9 cellular contexts compared by ENCODE assay signal in the genomic region with DNA sequence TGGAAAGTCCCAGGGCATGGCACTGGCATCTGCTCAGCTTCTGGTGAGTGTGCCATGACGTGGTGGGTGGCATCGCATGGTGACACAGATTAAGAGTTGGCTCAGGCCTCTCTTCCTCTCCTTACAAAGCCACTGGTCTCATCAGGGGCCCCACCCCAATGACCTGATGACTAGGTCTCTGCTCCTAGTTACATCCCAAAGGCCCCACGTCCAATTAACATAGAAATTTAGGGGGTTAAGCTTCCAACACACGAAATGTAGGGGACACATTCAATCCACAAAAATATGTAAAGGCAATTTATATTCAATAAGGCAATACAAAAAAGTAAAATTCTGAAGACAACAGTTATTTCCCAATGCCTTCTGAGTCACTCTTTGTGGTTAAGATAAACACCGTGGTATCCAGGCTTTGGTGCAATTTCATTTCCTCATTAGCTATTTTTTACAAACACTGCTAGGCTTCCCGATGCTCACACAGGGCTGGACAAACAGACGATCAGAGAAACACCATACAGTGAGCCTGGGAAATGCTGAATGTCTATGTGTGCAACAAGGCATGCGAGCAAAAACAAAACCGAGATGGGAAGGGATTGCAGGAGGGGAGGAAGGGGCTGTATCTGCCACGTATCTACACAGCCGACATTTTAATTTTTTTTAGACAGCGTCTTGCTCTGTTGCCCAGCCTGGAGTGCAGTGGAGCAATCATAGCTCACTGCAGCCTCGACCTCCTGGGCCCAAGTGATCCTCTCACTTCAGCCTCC.
DNase-seq lines count a peak whose midpoint lies in the region; ATAC-seq, FAIRE-seq and TF ChIP-seq lines count a peak whose summit lies in the region.
"Had no signal": no experiment of that assay in that cellular context is flagged by ENCODE, and none has a peak within 500 bp of the region (broad histone marks: within the 10 kb centered on the region; RNA-seq: fewer than 3 reads in every experiment).

No MANE protein-coding gene starts in this region.

- H4K12ac ChIP-seq in trophoblast cell (ENCODE audit: low read depth, low read length), result no peak overlapping the region

- peaks cover 2% of the 10 kb centered on the region for H3K79me1 ChIP-seq in trophoblast cell (ENCODE audit: low read length)

- H3K23ac ChIP-seq in trophoblast cell (ENCODE audit: low read length), result no peak overlapping the region

- in situ Hi-C loops in HAP-1 (cut with MboI; ENCODE audit: low sequenced_read_pairs), result no loop called here

- ATAC-seq in GM18907 (IDR thresholded peaks at IDR 0.05; ENCODE audit: unreplicated experiment), result peak; percentile 43

- H2BK5ac ChIP-seq in trophoblast cell (ENCODE audit: low read depth, low read length, poor library complexity), result no peak overlapping the region

- no peak overlapping the region for H2AK5ac ChIP-seq in trophoblast cell (ENCODE audit: low read length)

- no peak overlapping the region for H3K4me2 ChIP-seq in endothelial cell of umbilical vein (ENCODE audit: insufficient read depth, low read length)
- H3K4me2 ChIP-seq in trophoblast cell (ENCODE audit: low read length), result no peak overlapping the region

- H3K9ac ChIP-seq in endothelial cell of umbilical vein (replicated peaks; ENCODE audit: extremely low read depth, insufficient read depth, low read length) (no peak overlapping the region), trophoblast cell (ENCODE audit: low read length) (no peak overlapping the region)

- POLR2A ChIA-PET in endothelial cell of umbilical vein (lab: Charles Lee), result no interaction called here

- no peak overlapping the region for H4K8ac ChIP-seq in trophoblast cell (ENCODE audit: low read depth, low read length)

- CTCF ChIA-PET in endothelial cell of umbilical vein (lab: Charles Lee), result interaction anchor here (0.8 to 3.7 kb wide), 4 partner anchors 10 to 262 kb away, joined by 3 to 31 read pairs (median 6); no protein-coding TSS in a partner anchor

- BruUV-seq in endothelial cell of umbilical vein (replicated peaks; lab: Mats Ljungman, UMichigan), result no TSS peak

- H2AFZ ChIP-seq in endothelial cell of umbilical vein (ENCODE audit: low read depth, low read length), result no peak overlapping the region
- no peak overlapping the region for H2AFZ ChIP-seq in trophoblast cell (ENCODE audit: insufficient read depth, low read length, poor library complexity)

- H3K9me3 ChIP-seq in endothelial cell of umbilical vein (replicated peaks; ENCODE audit: control insufficient read depth, insufficient read depth, low read length) (no peaks in the 10 kb centered on the region), trophoblast cell (ENCODE audit: insufficient read depth, low read depth, low read length) (no peaks in the 10 kb centered on the region), HAP-1 (no peaks in the 10 kb centered on the region)

- H3K18ac ChIP-seq in trophoblast cell (ENCODE audit: low read length), result no peak overlapping the region

- intact Hi-C loops in endothelial cell of umbilical vein (cut with micrococcal nuclease), result loop anchor here (5.0 kb wide), 1 partner anchor 67 kb away; a partner anchor contains a TSS

- H2BK12ac ChIP-seq in trophoblast cell (ENCODE audit: low read length), result no peak overlapping the region

- WGBS in trophoblast cell (ENCODE audit: extremely low coverage, insufficient coverage, insufficient read length), result no CpG with 5 or more reads among the region's 13 CpGs

- H2BK120ac ChIP-seq in trophoblast cell (ENCODE audit: insufficient read depth, low read length, poor library complexity), result no peak overlapping the region

- H3K79me2 ChIP-seq in endothelial cell of umbilical vein (ENCODE audit: control insufficient read depth, insufficient read depth, low read length) (no peaks in the 10 kb centered on the region), trophoblast cell (ENCODE audit: control insufficient read depth, insufficient read depth, low read length, poor library complexity) (peaks cover 1% of the 10 kb centered on the region)

- H4K20me1 ChIP-seq in endothelial cell of umbilical vein (replicated peaks; ENCODE audit: control insufficient read depth, extremely low read depth, insufficient read depth, low read length), result no peaks in the 10 kb centered on the region

- no peak overlapping the region for H3K14ac ChIP-seq in trophoblast cell (ENCODE audit: low read length)

- DNase-seq in A172 (ENCODE audit: low spot score) (peak; percentile 78), HS-5 (ENCODE audit: low read depth) (peak; percentile 64), UCSD-AML1 (lab: John Stamatoyannopoulos, UW; ENCODE audit: unreplicated experiment) (peak; percentile 45), endothelial cell of umbilical vein (ENCODE audit: low read depth, low spot score) (peak; percentile 59), trophoblast cell (peak; percentile 39 to 79), HAP-1 (ENCODE audit: low spot score in 2 of 2) (no peak), H7 (no peak)

- H3K9me1 ChIP-seq in endothelial cell of umbilical vein (replicated peaks; ENCODE audit: control insufficient read depth, extremely low read depth, insufficient read depth, low read length), result no peaks in the 10 kb centered on the region

- no peak overlapping the region for H3K4me3 ChIP-seq in endothelial cell of umbilical vein (replicated peaks in 1 of 3; ENCODE audit: insufficient read depth in 1 of 3, low read depth in 1 of 3, low read length in 3 of 3)
- H3K4me3 ChIP-seq in trophoblast cell (ENCODE audit: low read depth, low read length), result no peak overlapping the region
- no peak overlapping the region for H3K4me3 ChIP-seq in HAP-1
- no peak overlapping the region for H3K4me3 ChIP-seq in H7 (ENCODE audit: insufficient read depth, low read depth, low read length)

- FAIRE-seq in endothelial cell of umbilical vein (lab: Jason Lieb, UNC), result peak; percentile 89
- FAIRE-seq: endometrium had no signal

- H4K91ac ChIP-seq in trophoblast cell (ENCODE audit: low read depth, low read length), result no peak overlapping the region

- H3K4me1 ChIP-seq in endothelial cell of umbilical vein (ENCODE audit: control insufficient read depth, extremely low read depth, insufficient read depth, low read length), result peaks cover 51% of the 10 kb centered on the region
- peaks cover 17 to 27% of the 10 kb centered on the region in 2 experiments for H3K4me1 ChIP-seq in trophoblast cell (ENCODE audit: control insufficient read depth in 1 of 2, insufficient read depth in 2 of 2, low read length in 2 of 2)
- H3K4me1 ChIP-seq in HAP-1, result no peaks in the 10 kb centered on the region

- H3K4ac ChIP-seq in trophoblast cell (ENCODE audit: low read depth, low read length), result no peak overlapping the region

- peak overlapping the region; percentile 35 for H3K27ac ChIP-seq in endothelial cell of umbilical vein (ENCODE audit: insufficient read depth, low read depth, low read length)
- H3K27ac ChIP-seq in trophoblast cell (ENCODE audit: low read depth, low read length), result no peak overlapping the region

- TF ChIP-seq POLR2A in endothelial cell of umbilical vein (IDR thresholded peaks at IDR 0.05; ENCODE audit: low read depth, low read length), result no peak

- no peak for TF ChIP-seq CTCF in endothelial cell of umbilical vein (IDR thresholded peaks at IDR 0.05; ENCODE audit: extremely low read depth in 1 of 2, insufficient read depth in 1 of 2, low read depth in 1 of 2, low read length in 2 of 2)

- H3K36me3 ChIP-seq in endothelial cell of umbilical vein (ENCODE audit: control insufficient read depth in 2 of 2, extremely low read depth in 1 of 2, insufficient read depth in 2 of 2, low read length in 2 of 2) (no peaks in the 10 kb centered on the region), trophoblast cell (ENCODE audit: control insufficient read depth in 1 of 2, insufficient read depth in 2 of 2, low read length in 2 of 2) (peaks cover 5 to 8% of the 10 kb centered on the region in 2 experiments), HAP-1 (replicated peaks) (no peaks in the 10 kb centered on the region), H7 (replicated peaks; ENCODE audit: control insufficient read depth, insufficient read depth, low read length) (no peaks in the 10 kb centered on the region; the same call in 1 of the 2 replicates)

- H3K27me3 ChIP-seq in endothelial cell of umbilical vein (ENCODE audit: control insufficient read depth in 2 of 2, insufficient read depth in 2 of 2, low read length in 2 of 2) (no peaks in the 10 kb centered on the region), trophoblast cell (ENCODE audit: insufficient read depth, low read length) (no peaks in the 10 kb centered on the region), HAP-1 (ENCODE audit: low read depth) (no peaks in the 10 kb centered on the region), H7 (ENCODE audit: control insufficient read depth, insufficient read depth, low read length) (no peaks in the 10 kb centered on the region)

- dilution Hi-C loops in endothelial cell of umbilical vein (cut with MboI; ENCODE audit: extremely low pct_ligation_motif_present, low sequenced_read_pairs), result no loop called here

TF ChIP-seq in endothelial cell of umbilical vein, 7 proteins besides CTCF, POLR2A, EP300 and RAD21:
- TF ChIP-seq EZH2 (IDR thresholded peaks at IDR 0.05; ENCODE audit: borderline replicate concordance, low read depth, low read length, severe bottlenecking), result no peak
- TF ChIP-seq POLR2AphosphoS5 (IDR thresholded peaks at IDR 0.05; ENCODE audit: insufficient read depth, low read depth, low read length), result no peak
- TF ChIP-seq FOS (IDR thresholded peaks at IDR 0.05; ENCODE audit: borderline replicate concordance, insufficient read depth, low read length), result peak; percentile 64
- TF ChIP-seq MYC (IDR thresholded peaks at IDR 0.05; ENCODE audit: low read depth, low read length), result no peak
TF ChIP-seq in endothelial cell of umbilical vein: peak in this region for 1.

Comparison
In these comparisons a context has a peak if more than half of its experiments do, and no peak if none do; other contexts are left out.
1. DNase-seq: peak in A172 (single experiment), HS-5 (single experiment), UCSD-AML1 (single experiment), endothelial cell of umbilical vein (single experiment) and trophoblast cell (2 of 2); none in HAP-1 (0 of 2) and H7 (single experiment).